15 cellular contexts compared by ENCODE assay signal in genomic region chr22:44538071-44538470, GRCh38. TPM values are rescaled to one million over a fixed set of nuclear protein-coding genes. Genes with fewer than 3 reads are reported as not detected.
DNase-seq lines count a peak whose midpoint lies in the region; ATAC-seq, FAIRE-seq and TF ChIP-seq lines count a peak whose summit lies in the region.
"Had no signal": no experiment of that assay in that cellular context is flagged by ENCODE, and none has a peak within 500 bp of the region (broad histone marks: within the 10 kb centered on the region; RNA-seq: fewer than 3 reads in every experiment).

No MANE protein-coding gene starts in this region.

- CTCF ChIA-PET in H1 (lab: Charles Lee; ENCODE audit: partially characterized antibody) = interaction anchor here (1.1 kb wide), 1 partner anchor 9 kb away, joined by 6 read pairs; no protein-coding TSS in a partner anchor

- no peaks in the 10 kb centered on the region for H3K79me2 ChIP-seq in H1 (ENCODE audit: control insufficient read depth in 1 of 2, insufficient read depth in 2 of 2, low read length in 2 of 2)

- DNase-seq in NCI-H2171 treated with DMSO at 0.1 percent for 48 hours (lab: John Stamatoyannopoulos, UW) (peak; percentile 8), NCI-H2171 (lab: John Stamatoyannopoulos, UW) (no peak), NCI-H345 treated with DMSO at 0.1 percent for 48 hours (lab: John Stamatoyannopoulos, UW; ENCODE audit: unreplicated experiment) (peak; percentile 8), H1 (ENCODE audit: low read depth in 1 of 2, low spot score in 2 of 2) (no peak), ascending aorta (ENCODE audit: low spot score in 2 of 2) (no peak)
- no peak for DNase-seq in activated naive CD8-positive, alpha-beta T cell treated with anti-CD3 and anti-CD28 coated beads for 36 hours
- DNase-seq: activated naive CD8-positive, alpha-beta T cell treated with anti-CD3 and anti-CD28 coated beads, Interleukin-2, amount 50 U/mL, for 24 hours; cortex of kidney; NCI-H446; occipital lobe had no signal

- H3K27ac ChIP-seq in H1 (ENCODE audit: low read depth, low read length) = no peak overlapping the region
- no peak overlapping the region for H3K27ac ChIP-seq in ascending aorta
- H3K27ac ChIP-seq: skin epidermis had no signal

- no peak overlapping the region for H3K9ac ChIP-seq in H1 (replicated peaks in 1 of 4; ENCODE audit: extremely low read depth in 1 of 4, low read depth in 3 of 4, low read length in 3 of 4)

- 0 out of 2 replicates have a peak overlapping the region, but pooled peaks have one; percentile 11 for H2AFZ ChIP-seq in H1 (ENCODE audit: low read length)

- no peak overlapping the region for H3K4me3 Mint-ChIP-seq in activated naive CD8-positive, alpha-beta T cell treated with anti-CD3 and anti-CD28 coated beads for 36 hours
- H3K4me3 Mint-ChIP-seq: activated naive CD8-positive, alpha-beta T cell treated with anti-CD3 and anti-CD28 coated beads, Interleukin-2, amount 50 U/mL, for 24 hours; memory B cell had no signal

- no peak overlapping the region for H3K23ac ChIP-seq in H1 (ENCODE audit: insufficient read length)

- H2BK20ac ChIP-seq in H1 (ENCODE audit: low read length) = no peak overlapping the region

- H3K27me3 Mint-ChIP-seq in activated naive CD8-positive, alpha-beta T cell treated with anti-CD3 and anti-CD28 coated beads for 36 hours = peaks cover 15% of the 10 kb centered on the region

- H2BK120ac ChIP-seq in H1 (replicated peaks; ENCODE audit: low read depth, low read length) = no peak overlapping the region

- H2BK12ac ChIP-seq in H1 (ENCODE audit: low read depth, low read length) = no peak overlapping the region

- TF ChIP-seq RAD21 in H1 (IDR thresholded peaks at IDR 0.05 in 1 of 2, conservative IDR thresholded peaks at IDR 0.05 in 1 of 2; ENCODE audit: low read depth in 2 of 2, low read length in 2 of 2) = no peak

- intact Hi-C loops in ascending aorta (cut with DNase I) = no loop called here

- H2BK5ac ChIP-seq in H1 (ENCODE audit: low read depth, low read length) = no peak overlapping the region

- TF ChIP-seq EP300 in H1 (IDR thresholded peaks at IDR 0.05; ENCODE audit: borderline replicate concordance in 1 of 2, low read depth in 2 of 2, low read length in 2 of 2) = no peak

- no peaks in the 10 kb centered on the region for H3K36me3 Mint-ChIP-seq in activated naive CD8-positive, alpha-beta T cell treated with anti-CD3 and anti-CD28 coated beads for 36 hours
- H3K36me3 Mint-ChIP-seq: memory B cell had no signal

- H4K5ac ChIP-seq in H1 (ENCODE audit: insufficient read length, low read depth, low read length) = no peak overlapping the region

- no peaks in the 10 kb centered on the region for H4K20me1 ChIP-seq in H1 (replicated peaks in 1 of 2; ENCODE audit: control insufficient read depth in 1 of 2, insufficient read depth in 2 of 2, low read length in 2 of 2)

- POLR2A ChIA-PET in H1 (lab: Charles Lee; ENCODE audit: partially characterized antibody) = no interaction called here

- no peak overlapping the region for H3K14ac ChIP-seq in H1 (ENCODE audit: insufficient read length)

- H3K18ac ChIP-seq in H1 (ENCODE audit: extremely low read depth, low read length) = no peak overlapping the region

- no peak overlapping the region for H3K4me2 ChIP-seq in H1 (ENCODE audit: insufficient read depth in 1 of 2, low read depth in 2 of 2, low read length in 2 of 2)

- H3K4me1 ChIP-seq in H1 (replicated peaks in 1 of 4; ENCODE audit: control insufficient read depth in 3 of 4, insufficient read depth in 4 of 4, low read length in 3 of 4) (no peaks in the 10 kb centered on the region; a peak in 2 of 7 replicates), ascending aorta (no peaks in the 10 kb centered on the region)

- H4K8ac ChIP-seq in H1 (ENCODE audit: extremely low read depth, insufficient read depth, low read length) = no peak overlapping the region

- ATAC-seq in HG03378 (IDR thresholded peaks at IDR 0.05; ENCODE audit: unreplicated experiment) (no peak), HG03175 (IDR thresholded peaks at IDR 0.05; ENCODE audit: unreplicated experiment) (no peak)
- ATAC-seq: activated naive CD8-positive, alpha-beta T cell treated with anti-CD3 and anti-CD28 coated beads, Interleukin-2, amount 50 U/mL, for 24 hours had no signal

- no peaks in the 10 kb centered on the region for H3K79me1 ChIP-seq in H1 (ENCODE audit: low read depth, low read length)

- TF ChIP-seq POLR2A in H1 (IDR thresholded peaks at IDR 0.05; ENCODE audit: control extremely low read depth in 1 of 2, low read depth in 2 of 2, low read length in 2 of 2) = no peak

- H3K9me3 ChIP-seq in H1 (ENCODE audit: insufficient read depth in 2 of 2, low read depth in 1 of 2, low read length in 1 of 2) = no peaks in the 10 kb centered on the region
- no peaks in the 10 kb centered on the region for H3K9me3 ChIP-seq in ascending aorta

- H3K27me3 ChIP-seq in H1 (replicated peaks in 1 of 4; ENCODE audit: control insufficient read depth in 3 of 4, extremely low read depth in 1 of 4, insufficient read depth in 3 of 4, low read length in 3 of 4) (no peaks in the 10 kb centered on the region; a peak in 1 of 7 replicates), ascending aorta (no peaks in the 10 kb centered on the region)

- no peak overlapping the region for H3K27ac Mint-ChIP-seq in activated naive CD8-positive, alpha-beta T cell treated with anti-CD3 and anti-CD28 coated beads for 36 hours
- H3K27ac Mint-ChIP-seq: activated naive CD8-positive, alpha-beta T cell treated with anti-CD3 and anti-CD28 coated beads, Interleukin-2, amount 50 U/mL, for 24 hours; memory B cell had no signal

- no peak for FAIRE-seq in H1 (lab: Jason Lieb, UNC)
- FAIRE-seq: D721Med had no signal

- WGBS in H1 (ENCODE audit: extremely low coverage in 1 of 2, insufficient coverage in 1 of 2, insufficient read length in 1 of 2, insufficient replicate concordance in 2 of 2, low coverage in 1 of 2, low lambda C conversion rate in 2 of 2, missing lambda C conversion rate in 1 of 2), 2 experiments = 74% methylated on average over 16 of the region's 16 CpGs; no CpG with 5 or more reads in 1 of the 2 experiments

- H2BK15ac ChIP-seq in H1 (ENCODE audit: low read length) = no peak overlapping the region

- H3K4me3 ChIP-seq in H1 (ENCODE audit: extremely low read depth in 1 of 4, insufficient read depth in 2 of 4, low read depth in 3 of 4, low read length in 4 of 4) = no peak overlapping the region
- H3K4me3 ChIP-seq in ascending aorta = no peak overlapping the region
- H3K4me3 ChIP-seq: skin epidermis had no signal

- H3K36me3 ChIP-seq in H1 (ENCODE audit: control insufficient read depth in 2 of 4, insufficient read depth in 4 of 4, low read length in 3 of 4) = no peaks in the 10 kb centered on the region
- H3K36me3 ChIP-seq in ascending aorta = no peaks in the 10 kb centered on the region

- H3K56ac ChIP-seq in H1 (replicated peaks; ENCODE audit: insufficient read length, low read depth, low read length) = no peak overlapping the region

- H3K4ac ChIP-seq in H1 (replicated peaks; ENCODE audit: insufficient read length, low read depth, low read length) = no peak overlapping the region

- H4K91ac ChIP-seq in H1 (replicated peaks; ENCODE audit: insufficient read length, low read length) = no peak overlapping the region

- H3K4me1 Mint-ChIP-seq in activated naive CD8-positive, alpha-beta T cell treated with anti-CD3 and anti-CD28 coated beads for 36 hours = no peaks in the 10 kb centered on the region

- TF ChIP-seq CTCF in H1 (IDR thresholded peaks at IDR 0.05; ENCODE audit: control extremely low read depth in 1 of 3, insufficient read depth in 1 of 3, low read depth in 1 of 3, low read length in 3 of 3) = no peak
- no peak for TF ChIP-seq CTCF in ascending aorta (IDR thresholded peaks at IDR 0.05)

- no peaks in the 10 kb centered on the region for H3K9me3 Mint-ChIP-seq in activated naive CD8-positive, alpha-beta T cell treated with anti-CD3 and anti-CD28 coated beads for 36 hours
- H3K9me3 Mint-ChIP-seq: activated naive CD8-positive, alpha-beta T cell treated with anti-CD3 and anti-CD28 coated beads, Interleukin-2, amount 50 U/mL, for 24 hours had no signal

- no peak overlapping the region for H2AK5ac ChIP-seq in H1 (ENCODE audit: low read depth, low read length)

- H3K23me2 ChIP-seq in H1 (ENCODE audit: low read depth, low read length) = peaks cover 10% of the 10 kb centered on the region; the same call in 1 of the 2 replicates

TF ChIP-seq in H1, 55 proteins besides CTCF, POLR2A, EP300 and RAD21 (continues in another document):
- TF ChIP-seq RNF2 (IDR thresholded peaks at IDR 0.05; ENCODE audit: borderline replicate concordance, low read depth, low read length, missing control alignments, poor library complexity, severe bottlenecking) (no peak), NANOG (IDR thresholded peaks at IDR 0.05; ENCODE audit: insufficient read depth, low read depth, low read length, poor library complexity, severe bottlenecking) (no peak)

RNA-seq across cellular contexts. Expression of gene RTL6, which starts 40.0 kb away (rescaled TPM):
- total RNA-seq in H1 (2021; fragmentation: NEBNext Ultra II Directional; extraction: Animal tissue kit (Norgen Biotek cat#: 25700)) = 27.5 and 28.3 TPM in 2 replicates
- 16.4 and 22.9 TPM in 2 replicates for polyA plus RNA-seq in H1 (2011; rRNA removed)
- 18.9 TPM for polyA plus RNA-seq in H1 (2011; cell fraction: cytosol; rRNA removed)
- polyA plus RNA-seq in H1 (2011; cell fraction: nucleus; rRNA removed) = 17.0 TPM
- polyA plus RNA-seq in H1 (2012, experiment 1 of 2) = 18.5 to 21.0 TPM (median 20.5 TPM) in 4 replicates
- 16.6 TPM for polyA plus RNA-seq in H1 (2012, experiment 2 of 2)
- polyA plus RNA-seq in H1 (2013, experiment 1 of 2) = 11.5 TPM
- 11.9 TPM for polyA plus RNA-seq in H1 (2013, experiment 2 of 2)
- polyA minus RNA-seq in H1 (2011; rRNA and poly(A)+ RNA removed) = 46.1 and 52.6 TPM in 2 replicates
- polyA minus RNA-seq in H1 (2011; cell fraction: cytosol; rRNA and poly(A)+ RNA removed) = 24.7 TPM
- polyA minus RNA-seq in H1 (2011; cell fraction: nucleus; rRNA and poly(A)+ RNA removed) = 28.3 TPM
- total RNA-seq in activated naive CD8-positive, alpha-beta T cell treated with anti-CD3 and anti-CD28 coated beads for 36 hours = 10 to 100 TPM; 13.6 to 14.2 TPM
- total RNA-seq in ascending aorta = 26.8 TPM

Comparison
In these comparisons a context has a peak if more than half of its experiments do, and no peak if none do; other contexts are left out.
1. DNase-seq: peak in NCI-H2171 treated with DMSO at 0.1 percent for 48 hours (single experiment) and NCI-H345 treated with DMSO at 0.1 percent for 48 hours (single experiment); none in NCI-H2171 (single experiment), H1 (0 of 2), activated naive CD8-positive, alpha-beta T cell treated with anti-CD3 and anti-CD28 coated beads for 36 hours (single experiment) and ascending aorta (0 of 2).